ENCODE assay signal across 14 cellular contexts in genomic region chr5:78601622-78602314, GRCh38. TPM values are rescaled to one million over a fixed set of nuclear protein-coding genes. Genes with fewer than 3 reads are reported as not detected.
DNase-seq lines count a peak whose midpoint lies in the region; ATAC-seq and TF ChIP-seq lines count a peak whose summit lies in the region.
"Had no signal": no experiment of that assay in that cellular context is flagged by ENCODE, and none has a peak within 500 bp of the region (broad histone marks: within the 10 kb centered on the region; RNA-seq: fewer than 3 reads in every experiment).

No MANE protein-coding gene starts in this region.

- H3K27me3 Mint-ChIP-seq in neural crest cell (ENCODE audit: low read depth) = no peaks in the 10 kb centered on the region
- H3K27me3 Mint-ChIP-seq: B cell had no signal

- H3K9me3 ChIP-seq in esophagus muscularis mucosa = no peaks in the 10 kb centered on the region

- intact Hi-C loops in esophagus muscularis mucosa (cut with DNase I) = no loop called here

- H3K9me3 Mint-ChIP-seq in neural crest cell = peaks cover 4% of the 10 kb centered on the region
- H3K9me3 Mint-ChIP-seq: T-helper 1 cell treated with Interleukin-12 subunit alpha and Interleukin-12 subunit beta and Interleukin-4 antibody, amounts not matched to agents 30 μg/mL and 1 μg/mL, for 36 hours had no signal

- H3K36me3 ChIP-seq in esophagus muscularis mucosa = no peaks in the 10 kb centered on the region
- H3K36me3 ChIP-seq: neural progenitor cell had no signal

- TF ChIP-seq CTCF in esophagus muscularis mucosa (IDR thresholded peaks at IDR 0.05) (no peak), neural crest cell (conservative IDR thresholded peaks at IDR 0.05) (no peak)

- peak overlapping the region; percentile 41 to 72 (median 69) for H3K27ac ChIP-seq in esophagus muscularis mucosa (replicated peaks in 1 of 4)
- H3K27ac ChIP-seq: epithelial cell of prostate, neural progenitor cell had no signal

- H3K4me1 ChIP-seq in esophagus muscularis mucosa = peaks cover 3 to 67% (median 62%) of the 10 kb centered on the region in 4 donors
- H3K4me1 ChIP-seq: neural progenitor cell had no signal

- DNase-seq in COLO668 (lab: John Stamatoyannopoulos, UW; ENCODE audit: unreplicated experiment) (peak; percentile 6), HT1080 (ENCODE audit: low read depth) (peak; percentile 22), esophagus muscularis mucosa (ENCODE audit: extremely low spot score) (no peak), neural crest cell (ENCODE audit: low read depth, low spot score) (no peak), DMS114 treated with DMSO at 0.1 percent for 48 hours (lab: John Stamatoyannopoulos, UW; ENCODE audit: unreplicated experiment) (no peak)
- no peak for DNase-seq in activated CD8-positive, alpha-beta memory T cell treated with anti-CD3 and anti-CD28 coated beads, Interleukin-2, amount 50 U/mL, for 48 hours
- DNase-seq: activated CD4-positive, alpha-beta T cell treated with anti-CD3 and anti-CD28 coated beads, Interleukin-2, amount 50 U/mL, for 48 hours; activated effector memory CD4-positive, alpha-beta T cell treated with anti-CD3 and anti-CD28 coated beads, Interleukin-2, amount 50 U/mL, for 16 hours had no signal

- ATAC-seq in GM18519 (IDR thresholded peaks at IDR 0.05; ENCODE audit: low FRiP score, unreplicated experiment) (no peak), GM18867 (IDR thresholded peaks at IDR 0.05; ENCODE audit: unreplicated experiment) (no peak)

- H3K4me3 ChIP-seq in esophagus muscularis mucosa = no peak overlapping the region
- H3K4me3 ChIP-seq: neural progenitor cell had no signal

- peaks cover 40% of the 10 kb centered on the region for H3K4me1 Mint-ChIP-seq in neural crest cell

- H3K27me3 ChIP-seq in esophagus muscularis mucosa = no peaks in the 10 kb centered on the region
- H3K27me3 ChIP-seq: neural progenitor cell had no signal

- peak overlapping the region; percentile 6 for H3K27ac Mint-ChIP-seq in neural crest cell (ENCODE audit: unreplicated experiment)
- H3K27ac Mint-ChIP-seq: B cell; neural progenitor cell; T-helper 1 cell treated with Interleukin-12 subunit alpha and Interleukin-12 subunit beta and Interleukin-4 antibody, amounts not matched to agents 30 μg/mL and 1 μg/mL, for 36 hours had no signal

- H3K4me3 Mint-ChIP-seq in neural crest cell = no peak overlapping the region
- H3K4me3 Mint-ChIP-seq: B cell; neural progenitor cell; T-helper 1 cell treated with Interleukin-12 subunit alpha and Interleukin-12 subunit beta and Interleukin-4 antibody, amounts not matched to agents 30 μg/mL and 1 μg/mL, for 36 hours had no signal

- TF ChIP-seq POLR2A in esophagus muscularis mucosa (IDR thresholded peaks at IDR 0.05; ENCODE audit: low read depth) = no peak

- H3K36me3 Mint-ChIP-seq in neural crest cell (ENCODE audit: low read depth) = peaks cover 3% of the 10 kb centered on the region

- no peak for TF ChIP-seq EP300 in esophagus muscularis mucosa (IDR thresholded peaks at IDR 0.05)

- WGBS in esophagus muscularis mucosa = 78% methylated on average over 3 of the region's 3 CpGs

RNA-seq across cellular contexts. Expression of gene LHFPL2, which starts 46.8 kb away (rescaled TPM):
- total RNA-seq in HT1080 (2014; rRNA removed; shearing (Covaris generic)) = 18.8 and 25.9 TPM in 2 replicates
- 20.3 and 24.0 TPM in 2 replicates for polyA plus RNA-seq in HT1080 (2015; cell fraction: cytosol; rRNA removed)
- 16.6 and 21.6 TPM in 2 replicates for polyA plus RNA-seq in HT1080 (2015; cell fraction: nucleus; rRNA removed)
- total RNA-seq in esophagus muscularis mucosa (10 to 100 TPM; 24.1 to 40.9 (median 28.1) TPM), neural crest cell (14.4 and 15.0 TPM in 2 replicates)

Comparison
In these comparisons a context has a peak if more than half of its experiments do, and no peak if none do; other contexts are left out.
1. DNase-seq: peak in COLO668 (single experiment) and HT1080 (single experiment); none in esophagus muscularis mucosa (single experiment), neural crest cell (single experiment), DMS114 treated with DMSO at 0.1 percent for 48 hours (single experiment) and activated CD8-positive, alpha-beta memory T cell treated with anti-CD3 and anti-CD28 coated beads, Interleukin-2, amount 50 U/mL, for 48 hours (single experiment).